ENCODE assay signal across 1 cellular context in the genomic region with DNA sequence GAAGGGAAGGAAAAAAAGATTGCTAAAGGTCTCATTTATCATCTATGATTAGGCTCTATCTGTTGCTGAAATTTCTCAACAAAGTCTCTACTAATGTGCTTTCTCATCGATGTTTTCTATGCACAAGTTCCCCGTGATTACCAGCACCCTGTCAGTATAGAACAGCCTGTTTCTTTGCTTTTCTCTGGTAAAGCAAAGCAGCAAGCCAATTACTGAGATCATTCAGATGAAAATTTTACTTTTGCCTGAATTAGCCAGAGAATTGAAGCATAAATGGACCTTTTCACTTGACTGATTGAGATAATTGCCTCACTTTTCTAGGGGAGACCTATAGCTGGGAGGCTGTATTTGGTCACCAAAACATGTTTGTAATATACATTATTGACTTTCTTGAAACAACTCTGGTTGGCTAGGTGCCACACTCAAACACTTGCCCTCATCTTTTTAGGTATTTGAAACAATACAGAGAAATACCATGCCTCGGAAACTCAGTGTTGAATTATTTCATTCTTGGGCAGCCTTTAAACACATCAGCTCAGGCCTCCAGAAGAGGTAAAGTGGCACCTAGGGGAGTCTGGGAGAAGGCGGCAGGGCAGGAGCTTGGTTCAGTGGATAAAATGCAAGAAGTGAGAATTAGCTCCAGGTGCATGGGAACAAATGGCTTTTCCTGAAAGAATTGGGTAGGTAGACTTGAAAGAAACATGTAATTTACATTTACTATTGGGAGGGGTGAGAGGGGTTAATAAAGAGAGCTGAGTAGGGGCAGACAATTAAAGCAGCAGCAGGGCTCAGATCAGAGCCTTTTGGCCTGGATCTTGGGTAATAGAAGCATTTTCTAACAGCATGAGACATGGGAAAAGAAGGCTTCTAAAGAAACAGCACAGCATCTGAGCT.
TF ChIP-seq lines count a peak whose summit lies in the region.

No MANE protein-coding gene starts in this region.

TF ChIP-seq in WTC11, 78 proteins besides CTCF, POLR2A, EP300 and RAD21 (continued from another document):
- TF ChIP-seq, protein P1, sequence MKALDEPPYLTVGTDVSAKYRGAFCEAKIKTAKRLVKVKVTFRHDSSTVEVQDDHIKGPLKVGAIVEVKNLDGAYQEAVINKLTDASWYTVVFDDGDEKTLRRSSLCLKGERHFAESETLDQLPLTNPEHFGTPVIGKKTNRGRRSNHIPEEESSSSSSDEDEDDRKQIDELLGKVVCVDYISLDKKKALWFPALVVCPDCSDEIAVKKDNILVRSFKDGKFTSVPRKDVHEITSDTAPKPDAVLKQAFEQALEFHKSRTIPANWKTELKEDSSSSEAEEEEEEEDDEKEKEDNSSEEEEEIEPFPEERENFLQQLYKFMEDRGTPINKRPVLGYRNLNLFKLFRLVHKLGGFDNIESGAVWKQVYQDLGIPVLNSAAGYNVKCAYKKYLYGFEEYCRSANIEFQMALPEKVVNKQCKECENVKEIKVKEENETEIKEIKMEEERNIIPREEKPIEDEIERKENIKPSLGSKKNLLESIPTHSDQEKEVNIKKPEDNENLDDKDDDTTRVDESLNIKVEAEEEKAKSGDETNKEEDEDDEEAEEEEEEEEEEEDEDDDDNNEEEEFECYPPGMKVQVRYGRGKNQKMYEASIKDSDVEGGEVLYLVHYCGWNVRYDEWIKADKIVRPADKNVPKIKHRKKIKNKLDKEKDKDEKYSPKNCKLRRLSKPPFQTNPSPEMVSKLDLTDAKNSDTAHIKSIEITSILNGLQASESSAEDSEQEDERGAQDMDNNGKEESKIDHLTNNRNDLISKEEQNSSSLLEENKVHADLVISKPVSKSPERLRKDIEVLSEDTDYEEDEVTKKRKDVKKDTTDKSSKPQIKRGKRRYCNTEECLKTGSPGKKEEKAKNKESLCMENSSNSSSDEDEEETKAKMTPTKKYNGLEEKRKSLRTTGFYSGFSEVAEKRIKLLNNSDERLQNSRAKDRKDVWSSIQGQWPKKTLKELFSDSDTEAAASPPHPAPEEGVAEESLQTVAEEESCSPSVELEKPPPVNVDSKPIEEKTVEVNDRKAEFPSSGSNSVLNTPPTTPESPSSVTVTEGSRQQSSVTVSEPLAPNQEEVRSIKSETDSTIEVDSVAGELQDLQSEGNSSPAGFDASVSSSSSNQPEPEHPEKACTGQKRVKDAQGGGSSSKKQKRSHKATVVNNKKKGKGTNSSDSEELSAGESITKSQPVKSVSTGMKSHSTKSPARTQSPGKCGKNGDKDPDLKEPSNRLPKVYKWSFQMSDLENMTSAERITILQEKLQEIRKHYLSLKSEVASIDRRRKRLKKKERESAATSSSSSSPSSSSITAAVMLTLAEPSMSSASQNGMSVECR (CRISPR knock-in tag; IDR thresholded peaks at IDR 0.05; ENCODE audit: borderline replicate concordance), result no peak
- TF ChIP-seq ZNF671 (CRISPR knock-in tag; IDR thresholded peaks at IDR 0.05) (no peak), GABPB1 (CRISPR knock-in tag; IDR thresholded peaks at IDR 0.05) (no peak), NFATC4 (CRISPR knock-in tag; IDR thresholded peaks at IDR 0.05) (no peak), GRHL2 (CRISPR knock-in tag; IDR thresholded peaks at IDR 0.05; ENCODE audit: insufficient replicate concordance, severe bottlenecking) (no peak)
- TF ChIP-seq, protein P2, sequence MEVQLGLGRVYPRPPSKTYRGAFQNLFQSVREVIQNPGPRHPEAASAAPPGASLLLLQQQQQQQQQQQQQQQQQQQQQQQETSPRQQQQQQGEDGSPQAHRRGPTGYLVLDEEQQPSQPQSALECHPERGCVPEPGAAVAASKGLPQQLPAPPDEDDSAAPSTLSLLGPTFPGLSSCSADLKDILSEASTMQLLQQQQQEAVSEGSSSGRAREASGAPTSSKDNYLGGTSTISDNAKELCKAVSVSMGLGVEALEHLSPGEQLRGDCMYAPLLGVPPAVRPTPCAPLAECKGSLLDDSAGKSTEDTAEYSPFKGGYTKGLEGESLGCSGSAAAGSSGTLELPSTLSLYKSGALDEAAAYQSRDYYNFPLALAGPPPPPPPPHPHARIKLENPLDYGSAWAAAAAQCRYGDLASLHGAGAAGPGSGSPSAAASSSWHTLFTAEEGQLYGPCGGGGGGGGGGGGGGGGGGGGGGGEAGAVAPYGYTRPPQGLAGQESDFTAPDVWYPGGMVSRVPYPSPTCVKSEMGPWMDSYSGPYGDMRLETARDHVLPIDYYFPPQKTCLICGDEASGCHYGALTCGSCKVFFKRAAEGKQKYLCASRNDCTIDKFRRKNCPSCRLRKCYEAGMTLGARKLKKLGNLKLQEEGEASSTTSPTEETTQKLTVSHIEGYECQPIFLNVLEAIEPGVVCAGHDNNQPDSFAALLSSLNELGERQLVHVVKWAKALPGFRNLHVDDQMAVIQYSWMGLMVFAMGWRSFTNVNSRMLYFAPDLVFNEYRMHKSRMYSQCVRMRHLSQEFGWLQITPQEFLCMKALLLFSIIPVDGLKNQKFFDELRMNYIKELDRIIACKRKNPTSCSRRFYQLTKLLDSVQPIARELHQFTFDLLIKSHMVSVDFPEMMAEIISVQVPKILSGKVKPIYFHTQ (CRISPR knock-in tag; IDR thresholded peaks at IDR 0.05), result no peak
- TF ChIP-seq, protein P3, sequence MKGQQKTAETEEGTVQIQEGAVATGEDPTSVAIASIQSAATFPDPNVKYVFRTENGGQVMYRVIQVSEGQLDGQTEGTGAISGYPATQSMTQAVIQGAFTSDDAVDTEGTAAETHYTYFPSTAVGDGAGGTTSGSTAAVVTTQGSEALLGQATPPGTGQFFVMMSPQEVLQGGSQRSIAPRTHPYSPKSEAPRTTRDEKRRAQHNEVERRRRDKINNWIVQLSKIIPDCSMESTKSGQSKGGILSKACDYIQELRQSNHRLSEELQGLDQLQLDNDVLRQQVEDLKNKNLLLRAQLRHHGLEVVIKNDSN (CRISPR knock-in tag; IDR thresholded peaks at IDR 0.05), result no peak
- TF ChIP-seq, protein P4, sequence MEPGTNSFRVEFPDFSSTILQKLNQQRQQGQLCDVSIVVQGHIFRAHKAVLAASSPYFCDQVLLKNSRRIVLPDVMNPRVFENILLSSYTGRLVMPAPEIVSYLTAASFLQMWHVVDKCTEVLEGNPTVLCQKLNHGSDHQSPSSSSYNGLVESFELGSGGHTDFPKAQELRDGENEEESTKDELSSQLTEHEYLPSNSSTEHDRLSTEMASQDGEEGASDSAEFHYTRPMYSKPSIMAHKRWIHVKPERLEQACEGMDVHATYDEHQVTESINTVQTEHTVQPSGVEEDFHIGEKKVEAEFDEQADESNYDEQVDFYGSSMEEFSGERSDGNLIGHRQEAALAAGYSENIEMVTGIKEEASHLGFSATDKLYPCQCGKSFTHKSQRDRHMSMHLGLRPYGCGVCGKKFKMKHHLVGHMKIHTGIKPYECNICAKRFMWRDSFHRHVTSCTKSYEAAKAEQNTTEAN (CRISPR knock-in tag; IDR thresholded peaks at IDR 0.05), result no peak
- TF ChIP-seq, protein P5, sequence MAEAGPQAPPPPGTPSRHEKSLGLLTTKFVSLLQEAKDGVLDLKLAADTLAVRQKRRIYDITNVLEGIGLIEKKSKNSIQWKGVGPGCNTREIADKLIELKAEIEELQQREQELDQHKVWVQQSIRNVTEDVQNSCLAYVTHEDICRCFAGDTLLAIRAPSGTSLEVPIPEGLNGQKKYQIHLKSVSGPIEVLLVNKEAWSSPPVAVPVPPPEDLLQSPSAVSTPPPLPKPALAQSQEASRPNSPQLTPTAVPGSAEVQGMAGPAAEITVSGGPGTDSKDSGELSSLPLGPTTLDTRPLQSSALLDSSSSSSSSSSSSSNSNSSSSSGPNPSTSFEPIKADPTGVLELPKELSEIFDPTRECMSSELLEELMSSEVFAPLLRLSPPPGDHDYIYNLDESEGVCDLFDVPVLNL (CRISPR knock-in tag; IDR thresholded peaks at IDR 0.05; ENCODE audit: borderline replicate concordance, low read depth), result no peak
